9 cellular contexts compared by ENCODE assay signal in the genomic region with DNA sequence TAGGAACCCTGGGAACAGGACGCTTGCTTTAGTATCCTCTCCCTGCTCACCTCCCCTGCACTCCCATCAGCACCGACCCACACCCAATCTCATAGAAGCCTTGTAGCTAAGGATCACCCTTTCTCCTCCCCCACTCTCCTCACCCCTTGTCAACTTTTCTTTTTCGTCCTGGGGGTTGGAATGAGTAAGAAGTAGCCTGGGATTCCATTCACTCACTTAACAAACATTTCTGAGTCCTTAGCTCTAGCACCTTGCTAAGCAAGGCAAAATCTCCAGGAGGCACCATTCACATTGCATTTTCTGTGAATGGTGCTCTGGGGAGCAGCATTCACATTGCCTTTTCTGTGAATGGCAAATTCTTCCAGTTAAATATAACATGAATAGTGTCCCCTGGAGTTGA. TPM values are rescaled to one million over a fixed set of nuclear protein-coding genes. Genes with fewer than 3 reads are reported as not detected.
DNase-seq lines count a peak whose midpoint lies in the region; ATAC-seq, FAIRE-seq and TF ChIP-seq lines count a peak whose summit lies in the region.
"Had no signal": no experiment of that assay in that cellular context is flagged by ENCODE, and none has a peak within 500 bp of the region (broad histone marks: within the 10 kb centered on the region; RNA-seq: fewer than 3 reads in every experiment).

No MANE protein-coding gene starts in this region.

- H3K36me3 ChIP-seq in BLaER1 treated with 17β-estradiol and CSF1 and Interleukin-3, amounts not matched to agents 10 nM and 100 nM: peaks cover 0 to 16% (median 0%) of the 10 kb centered on the region in 11 experiments; a peak in 7 of 22 replicates
- H3K36me3 ChIP-seq in KMS-11 (ENCODE audit: insufficient read depth): no peaks in the 10 kb centered on the region
- H3K36me3 ChIP-seq in bronchial epithelial cell (ENCODE audit: control insufficient read depth, insufficient read depth, low read length): peaks cover 2% of the 10 kb centered on the region
- no peaks in the 10 kb centered on the region for H3K36me3 ChIP-seq in mucosa of stomach (ENCODE audit: control insufficient read depth, insufficient read depth, low read length)

- peak overlapping the region; percentile 57 to 78 (median 66); a peak in 19 of 20 replicates for H3K4me3 ChIP-seq in BLaER1 treated with 17β-estradiol and CSF1 and Interleukin-3, amounts not matched to agents 10 nM and 100 nM
- H3K4me3 ChIP-seq in KMS-11 (IDR thresholded peaks at IDR 0.05; ENCODE audit: insufficient read depth, low read depth, low read length) (peak overlapping the region; percentile 59), bronchial epithelial cell (ENCODE audit: low read depth, low read length) (peak overlapping the region; percentile 48), mucosa of stomach (ENCODE audit: low read length) (no peak overlapping the region)

- H3K9me3 ChIP-seq in BLaER1 treated with 17β-estradiol and CSF1 and Interleukin-3, amounts not matched to agents 10 nM and 100 nM (replicated peaks in 1 of 11): peaks cover 0 to 12% (median 0%) of the 10 kb centered on the region in 11 experiments; a peak in 7 of 22 replicates
- no peaks in the 10 kb centered on the region for H3K9me3 ChIP-seq in mucosa of stomach (ENCODE audit: control insufficient read depth, low read length)

- peak overlapping the region; percentile 72; the same call in 1 of the 2 replicates for H2AFZ ChIP-seq in KMS-11 (ENCODE audit: low read depth)

- FAIRE-seq in bronchial epithelial cell (lab: Jason Lieb, UNC): no peak

- 0 out of 2 replicates have a peak, but pooled peaks have one; percentile 0 for TF ChIP-seq CTCF in KMS-11 (conservative IDR thresholded peaks at IDR 0.05; ENCODE audit: low read depth, low read length)
- no peak for TF ChIP-seq CTCF in bronchial epithelial cell (IDR thresholded peaks at IDR 0.05; ENCODE audit: insufficient read depth, low read length, severe bottlenecking)

- no peak for ATAC-seq in HG03159 (IDR thresholded peaks at IDR 0.05; ENCODE audit: unreplicated experiment)
- ATAC-seq in HG03175 (IDR thresholded peaks at IDR 0.05; ENCODE audit: unreplicated experiment): no peak
- ATAC-seq in HG02678 (IDR thresholded peaks at IDR 0.05; ENCODE audit: unreplicated experiment): no peak
- ATAC-seq in GM19452 (IDR thresholded peaks at IDR 0.05; ENCODE audit: unreplicated experiment): no peak

- H3K27me3 ChIP-seq in BLaER1 treated with 17β-estradiol and CSF1 and Interleukin-3, amounts not matched to agents 10 nM and 100 nM: no peaks in the 10 kb centered on the region
- H3K27me3 ChIP-seq in KMS-11 (ENCODE audit: insufficient read depth, low read depth) (no peaks in the 10 kb centered on the region), bronchial epithelial cell (ENCODE audit: control insufficient read depth, insufficient read depth, low read length) (no peaks in the 10 kb centered on the region), mucosa of stomach (ENCODE audit: control insufficient read depth, insufficient read depth, low read length) (no peaks in the 10 kb centered on the region)

- peak overlapping the region; percentile 80 to 96 (median 88) for H3K4me2 ChIP-seq in BLaER1 treated with 17β-estradiol and CSF1 and Interleukin-3, amounts not matched to agents 10 nM and 100 nM
- H3K4me2 ChIP-seq in KMS-11: peak overlapping the region; percentile 86

- H4K20me1 ChIP-seq in BLaER1 treated with 17β-estradiol and CSF1 and Interleukin-3, amounts not matched to agents 10 nM and 100 nM: no peaks in the 10 kb centered on the region
- H4K20me1 ChIP-seq in KMS-11 (ENCODE audit: insufficient read depth): no peaks in the 10 kb centered on the region

- no peaks in the 10 kb centered on the region for H3K79me2 ChIP-seq in KMS-11 (ENCODE audit: insufficient read depth, low read depth)

- H3K27ac ChIP-seq in BLaER1 treated with 17β-estradiol and CSF1 and Interleukin-3, amounts not matched to agents 10 nM and 100 nM: peak overlapping the region in 3 of 11 experiments; percentile 79 to 87 (median 84); a peak in 3 of 22 replicates
- H3K27ac ChIP-seq in KMS-11: no peak overlapping the region

- H3K4me1 ChIP-seq in BLaER1 treated with 17β-estradiol and CSF1 and Interleukin-3, amounts not matched to agents 10 nM and 100 nM: peaks cover 10 to 16% (median 14%) of the 10 kb centered on the region in 10 experiments
- H3K4me1 ChIP-seq in KMS-11 (ENCODE audit: low read depth, poor library complexity, severe bottlenecking) (peaks cover 16% of the 10 kb centered on the region), mucosa of stomach (ENCODE audit: control insufficient read depth, insufficient read depth, low read length) (peaks cover 21% of the 10 kb centered on the region)

- DNase-seq in bronchial epithelial cell (ENCODE audit: low read depth): no peak
- DNase-seq: stimulated activated naive CD4-positive, alpha-beta T cell had no signal

- 0 out of 22 replicates have a peak overlapping the region, but pooled peaks of 1 of the 11 experiments have one; percentile 78 for H3K9ac ChIP-seq in BLaER1 treated with 17β-estradiol and CSF1 and Interleukin-3, amounts not matched to agents 10 nM and 100 nM
- H3K9ac ChIP-seq in KMS-11 (no peak overlapping the region; the same call in 1 of the 2 replicates), mucosa of stomach (ENCODE audit: low read length) (peak overlapping the region; percentile 77)

RNA-seq across cellular contexts. Expression of a gene that starts 1.1 kb away (rescaled TPM):
- total RNA-seq in bronchial epithelial cell: 10.8 TPM in 2 replicates

RNA-seq across cellular contexts. Expression of a gene that starts 10.9 kb away (rescaled TPM):
- 32.1 and 62.3 TPM in 2 replicates for total RNA-seq in bronchial epithelial cell

RNA-seq across cellular contexts. Expression of a gene that starts 20.7 kb away (rescaled TPM):
- not detected in 2 replicates for total RNA-seq in bronchial epithelial cell

RNA-seq across cellular contexts. Expression of a gene that starts 23.8 kb away (rescaled TPM):
- total RNA-seq in bronchial epithelial cell: 0.51 TPM in 1 of 2 replicates, not detected in the other

RNA-seq across cellular contexts. Expression of a gene that starts 41.4 kb away (rescaled TPM):
- total RNA-seq in bronchial epithelial cell: 26.6 and 34.1 TPM in 2 replicates
